11 cellular contexts compared by ENCODE assay signal in the genomic region with DNA sequence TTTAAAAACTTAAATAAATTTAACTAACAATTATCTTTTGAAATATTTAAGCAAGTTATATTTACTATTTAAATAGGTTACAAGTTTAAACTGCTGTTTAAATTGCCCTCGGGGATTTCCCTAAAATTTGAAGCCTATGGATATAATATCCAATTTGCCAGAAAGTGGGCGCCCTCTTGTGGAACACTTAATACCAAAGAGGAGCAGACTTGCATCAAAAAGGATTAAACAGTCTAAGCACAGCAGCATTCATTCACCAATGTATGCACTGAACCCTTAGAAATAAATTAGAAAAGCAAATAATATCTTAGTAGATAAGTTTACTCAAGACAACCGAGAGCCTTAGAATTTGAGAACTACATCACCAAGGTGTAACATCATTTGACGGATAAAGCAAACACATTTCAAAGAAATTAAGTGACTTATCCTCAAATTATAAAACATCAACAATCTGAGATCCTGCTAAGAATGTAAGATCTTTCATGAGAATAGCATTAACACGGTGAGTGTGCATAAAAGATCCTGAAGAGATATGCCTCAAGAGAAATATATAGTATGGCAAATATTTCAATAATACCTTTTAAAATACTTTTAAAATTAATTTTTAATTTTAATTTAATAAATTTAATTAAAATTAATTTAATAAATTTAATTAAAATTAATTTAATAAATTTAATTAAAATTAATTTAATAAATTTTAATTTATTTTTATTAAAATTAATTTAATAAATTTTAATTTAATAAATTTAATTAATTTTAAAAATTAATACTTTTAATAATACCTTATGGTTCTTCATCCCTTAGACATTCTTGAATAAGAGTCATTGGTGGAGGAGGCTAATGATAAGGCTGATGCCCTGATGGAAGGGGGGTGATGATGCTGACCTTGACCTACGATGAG. TPM values are rescaled to one million over a fixed set of nuclear protein-coding genes. Genes with fewer than 3 reads are reported as not detected.
DNase-seq lines count a peak whose midpoint lies in the region; ATAC-seq, FAIRE-seq and TF ChIP-seq lines count a peak whose summit lies in the region.
"Had no signal": no experiment of that assay in that cellular context is flagged by ENCODE, and none has a peak within 500 bp of the region (broad histone marks: within the 10 kb centered on the region; RNA-seq: fewer than 3 reads in every experiment).

No MANE protein-coding gene starts in this region.

- H3K79me2 ChIP-seq in H1 (ENCODE audit: control insufficient read depth in 1 of 2, insufficient read depth in 2 of 2, low read length in 2 of 2): no peaks in the 10 kb centered on the region

- no peak overlapping the region for H3K4me2 ChIP-seq in H1 (ENCODE audit: insufficient read depth in 1 of 2, low read depth in 2 of 2, low read length in 2 of 2)

- TF ChIP-seq POLR2A in Peyer's patch (IDR thresholded peaks at IDR 0.05) (no peak), H1 (IDR thresholded peaks at IDR 0.05; ENCODE audit: control extremely low read depth in 1 of 2, low read depth in 2 of 2, low read length in 2 of 2) (no peak)

- H2AK5ac ChIP-seq in H1 (ENCODE audit: low read depth, low read length): no peak overlapping the region

- WGBS in H1 (ENCODE audit: extremely low coverage in 1 of 2, insufficient coverage in 1 of 2, insufficient read length in 1 of 2, insufficient replicate concordance in 2 of 2, low coverage in 1 of 2, low lambda C conversion rate in 2 of 2, missing lambda C conversion rate in 1 of 2), 2 experiments: 41% methylated on average over 6 of the region's 6 CpGs; no CpG with 5 or more reads in 1 of the 2 experiments

- H3K27ac Mint-ChIP-seq in T-helper 17 cell: no peak overlapping the region
- H3K27ac Mint-ChIP-seq: activated naive CD8-positive, alpha-beta T cell treated with anti-CD3 and anti-CD28 coated beads, Interleukin-2, amount 10 ng/mL, durations not matched to agents 7 days and 5 days; CD4-positive, alpha-beta memory T cell; stimulated activated naive CD8-positive, alpha-beta T cell treated with anti-CD3 and anti-CD28 coated beads, Interleukin-15, Interleukin-2, amounts not matched to agents 100 ng/mL and 50 ng/mL, for 24 hours had no signal

- TF ChIP-seq RAD21 in H1 (IDR thresholded peaks at IDR 0.05 in 1 of 2, conservative IDR thresholded peaks at IDR 0.05 in 1 of 2; ENCODE audit: low read depth in 2 of 2, low read length in 2 of 2): peak; percentile 76 to 80

- no peak overlapping the region for H3K4me3 Mint-ChIP-seq in T-helper 17 cell
- H3K4me3 Mint-ChIP-seq: activated naive CD8-positive, alpha-beta T cell treated with anti-CD3 and anti-CD28 coated beads, Interleukin-2, amount 10 ng/mL, durations not matched to agents 7 days and 5 days; CD4-positive, alpha-beta memory T cell; stimulated activated naive CD8-positive, alpha-beta T cell treated with anti-CD3 and anti-CD28 coated beads, Interleukin-15, Interleukin-2, amounts not matched to agents 100 ng/mL and 50 ng/mL, for 24 hours had no signal

- H3K27me3 Mint-ChIP-seq in T-helper 17 cell: peaks cover 11% of the 10 kb centered on the region

- DNase-seq in SIG-M5 treated with dmso at 0.1 percent for 504 hours (lab: John Stamatoyannopoulos, UW; ENCODE audit: unreplicated experiment) (peak; percentile 70), SIG-M5 (lab: John Stamatoyannopoulos, UW) (no peak), Peyer's patch (peak in 2 of 3 donors; percentile 30 to 76), H1 (ENCODE audit: low read depth in 1 of 2, low spot score in 2 of 2) (no peak), mucosa of gallbladder (ENCODE audit: low spot score) (peak; percentile 58), T-helper 17 cell (no peak), coronary artery (ENCODE audit: low spot score) (no peak)
- DNase-seq: activated naive CD8-positive, alpha-beta T cell treated with anti-CD3 and anti-CD28 coated beads, Interleukin-2, amount 10 ng/mL, durations not matched to agents 7 days and 5 days had no signal

- no peaks in the 10 kb centered on the region for H3K79me1 ChIP-seq in H1 (ENCODE audit: low read depth, low read length)

- H3K36me3 Mint-ChIP-seq in T-helper 17 cell (ENCODE audit: low read depth): no peaks in the 10 kb centered on the region
- H3K36me3 Mint-ChIP-seq: activated naive CD8-positive, alpha-beta T cell treated with anti-CD3 and anti-CD28 coated beads, Interleukin-2, amount 10 ng/mL, durations not matched to agents 7 days and 5 days; CD4-positive, alpha-beta memory T cell had no signal

- H3K9ac ChIP-seq in H1 (replicated peaks in 1 of 4; ENCODE audit: extremely low read depth in 1 of 4, low read depth in 3 of 4, low read length in 3 of 4): no peak overlapping the region

- H2BK15ac ChIP-seq in H1 (ENCODE audit: low read length): no peak overlapping the region

- CTCF ChIA-PET in H1 (lab: Charles Lee; ENCODE audit: partially characterized antibody): interaction anchor here (0.8 to 0.9 kb wide), 2 partner anchors 21 to 210 kb away, joined by 3 read pairs; no protein-coding TSS in a partner anchor

- no peak overlapping the region for H2AFZ ChIP-seq in H1 (ENCODE audit: low read length)

- no peaks in the 10 kb centered on the region for H3K4me1 ChIP-seq in Peyer's patch
- H3K4me1 ChIP-seq in H1 (replicated peaks in 1 of 4; ENCODE audit: control insufficient read depth in 3 of 4, insufficient read depth in 4 of 4, low read length in 3 of 4): no peaks in the 10 kb centered on the region

- no peak overlapping the region for H3K4me3 ChIP-seq in Peyer's patch
- no peak overlapping the region for H3K4me3 ChIP-seq in H1 (ENCODE audit: extremely low read depth in 1 of 4, insufficient read depth in 2 of 4, low read depth in 3 of 4, low read length in 4 of 4)
- H3K4me3 ChIP-seq in coronary artery: no peak overlapping the region

- no peak for ATAC-seq in T-helper 17 cell

- no peaks in the 10 kb centered on the region for H3K23me2 ChIP-seq in H1 (ENCODE audit: low read depth, low read length)

- no peaks in the 10 kb centered on the region for H3K36me3 ChIP-seq in Peyer's patch
- no peaks in the 10 kb centered on the region for H3K36me3 ChIP-seq in H1 (ENCODE audit: control insufficient read depth in 2 of 4, insufficient read depth in 4 of 4, low read length in 3 of 4)

- H3K27me3 ChIP-seq in Peyer's patch (no peaks in the 10 kb centered on the region), H1 (replicated peaks in 1 of 4; ENCODE audit: control insufficient read depth in 3 of 4, extremely low read depth in 1 of 4, insufficient read depth in 3 of 4, low read length in 3 of 4) (no peaks in the 10 kb centered on the region)

- H3K4me1 Mint-ChIP-seq in T-helper 17 cell: peaks cover 4% of the 10 kb centered on the region
- H3K4me1 Mint-ChIP-seq: activated naive CD8-positive, alpha-beta T cell treated with anti-CD3 and anti-CD28 coated beads, Interleukin-2, amount 10 ng/mL, durations not matched to agents 7 days and 5 days; CD4-positive, alpha-beta memory T cell had no signal

- no peaks in the 10 kb centered on the region for H3K9me3 ChIP-seq in Peyer's patch
- H3K9me3 ChIP-seq in H1 (ENCODE audit: insufficient read depth in 2 of 2, low read depth in 1 of 2, low read length in 1 of 2): no peaks in the 10 kb centered on the region
- H3K9me3 ChIP-seq in T-helper 17 cell (ENCODE audit: control insufficient read depth, low read length, poor library complexity, severe bottlenecking): no peaks in the 10 kb centered on the region

- H4K91ac ChIP-seq in H1 (replicated peaks; ENCODE audit: insufficient read length, low read length): no peak overlapping the region

- H4K8ac ChIP-seq in H1 (ENCODE audit: extremely low read depth, insufficient read depth, low read length): no peak overlapping the region

- no peak overlapping the region for H3K14ac ChIP-seq in H1 (ENCODE audit: insufficient read length)

- no peak overlapping the region for H3K56ac ChIP-seq in H1 (replicated peaks; ENCODE audit: insufficient read length, low read depth, low read length)

- no peak for FAIRE-seq in H1 (lab: Jason Lieb, UNC)

- H3K27ac ChIP-seq in Peyer's patch (no peak overlapping the region), H1 (ENCODE audit: low read depth, low read length) (no peak overlapping the region), coronary artery (no peak overlapping the region)

- TF ChIP-seq CTCF in LNCAP (IDR thresholded peaks at IDR 0.05): peak; percentile 74
- TF ChIP-seq CTCF in Peyer's patch (IDR thresholded peaks at IDR 0.05): peak in 4 of 6 experiments; percentile 53 to 71 (median 69)
- peak in 2 of 3 experiments; percentile 59 to 71; a peak in 3 of 4 replicates for TF ChIP-seq CTCF in H1 (IDR thresholded peaks at IDR 0.05; ENCODE audit: control extremely low read depth in 1 of 3, insufficient read depth in 1 of 3, low read depth in 1 of 3, low read length in 3 of 3)
- TF ChIP-seq CTCF in coronary artery (IDR thresholded peaks at IDR 0.05): no peak

- H3K23ac ChIP-seq in H1 (ENCODE audit: insufficient read length): no peak overlapping the region

- H4K5ac ChIP-seq in H1 (ENCODE audit: insufficient read length, low read depth, low read length): no peak overlapping the region

- H3K4ac ChIP-seq in H1 (replicated peaks; ENCODE audit: insufficient read length, low read depth, low read length): no peak overlapping the region

- POLR2A ChIA-PET in H1 (lab: Charles Lee; ENCODE audit: partially characterized antibody): no interaction called here

- no peaks in the 10 kb centered on the region for H4K20me1 ChIP-seq in H1 (replicated peaks in 1 of 2; ENCODE audit: control insufficient read depth in 1 of 2, insufficient read depth in 2 of 2, low read length in 2 of 2)

- no peak overlapping the region for H2BK12ac ChIP-seq in H1 (ENCODE audit: low read depth, low read length)

- no peak overlapping the region for H3K18ac ChIP-seq in H1 (ENCODE audit: extremely low read depth, low read length)

- no peak overlapping the region for H2BK120ac ChIP-seq in H1 (replicated peaks; ENCODE audit: low read depth, low read length)

- H2BK20ac ChIP-seq in H1 (ENCODE audit: low read length): no peak overlapping the region

- TF ChIP-seq EP300 in H1 (IDR thresholded peaks at IDR 0.05; ENCODE audit: borderline replicate concordance in 1 of 2, low read depth in 2 of 2, low read length in 2 of 2): no peak

- H2BK5ac ChIP-seq in H1 (ENCODE audit: low read depth, low read length): no peak overlapping the region

RNA-seq across cellular contexts. Expression of a gene that starts 11.5 kb away (rescaled TPM):
- total RNA-seq in Peyer's patch: 1,000 to 10,000 TPM in 1 of 4 donors, 100 to 1,000 TPM in 2, 10 to 100 TPM in 1; 16.5 to 2,426 (median 830) TPM
- not detected in 2 replicates for total RNA-seq in H1 (2021; fragmentation: NEBNext Ultra II Directional; extraction: Animal tissue kit (Norgen Biotek cat#: 25700))
- polyA plus RNA-seq in H1 (2011; rRNA removed): 0.03 and 0.06 TPM in 2 replicates
- polyA plus RNA-seq in H1 (2011; cell fraction: cytosol; rRNA removed): 0.04 TPM
- 0.11 TPM for polyA plus RNA-seq in H1 (2011; cell fraction: nucleus; rRNA removed)
- not detected in 4 replicates for polyA plus RNA-seq in H1 (2012, experiment 1 of 2)
- not detected for polyA plus RNA-seq in H1 (2012, experiment 2 of 2)
- not detected for polyA plus RNA-seq in H1 (2013, experiment 1 of 2)
- 0.02 TPM for polyA plus RNA-seq in H1 (2013, experiment 2 of 2)
- not detected in 2 replicates for polyA minus RNA-seq in H1 (2011; rRNA and poly(A)+ RNA removed)
- not detected for polyA minus RNA-seq in H1 (2011; cell fraction: cytosol; rRNA and poly(A)+ RNA removed)
- polyA minus RNA-seq in H1 (2011; cell fraction: nucleus; rRNA and poly(A)+ RNA removed): not detected
- total RNA-seq in mucosa of gallbladder: not detected
- total RNA-seq in T-helper 17 cell: not detected
- total RNA-seq: activated naive CD8-positive, alpha-beta T cell treated with anti-CD3 and anti-CD28 coated beads, Interleukin-2, amount 10 ng/mL, durations not matched to agents 7 days and 5 days; CD4-positive, alpha-beta memory T cell had no signal
- polyA plus RNA-seq: CD4-positive, alpha-beta memory T cell had no signal

RNA-seq across cellular contexts. Expression of a gene that starts 35.0 kb away (rescaled TPM):
- total RNA-seq in Peyer's patch: not detected
- total RNA-seq in H1 (2021; fragmentation: NEBNext Ultra II Directional; extraction: Animal tissue kit (Norgen Biotek cat#: 25700)): not detected in 2 replicates
- 0.05 TPM in 1 of 2 replicates, not detected in the other for polyA plus RNA-seq in H1 (2011; rRNA removed)
- polyA plus RNA-seq in H1 (2011; cell fraction: cytosol; rRNA removed): not detected
- polyA plus RNA-seq in H1 (2011; cell fraction: nucleus; rRNA removed): not detected
- not detected in 4 replicates for polyA plus RNA-seq in H1 (2012, experiment 1 of 2)
- not detected for polyA plus RNA-seq in H1 (2012, experiment 2 of 2)
- polyA plus RNA-seq in H1 (2013, experiment 1 of 2): not detected
- not detected for polyA plus RNA-seq in H1 (2013, experiment 2 of 2)
- polyA minus RNA-seq in H1 (2011; rRNA and poly(A)+ RNA removed): not detected in 2 replicates
- polyA minus RNA-seq in H1 (2011; cell fraction: cytosol; rRNA and poly(A)+ RNA removed): not detected
- not detected for polyA minus RNA-seq in H1 (2011; cell fraction: nucleus; rRNA and poly(A)+ RNA removed)
- total RNA-seq in mucosa of gallbladder: not detected
- not detected for total RNA-seq in T-helper 17 cell
- total RNA-seq: activated naive CD8-positive, alpha-beta T cell treated with anti-CD3 and anti-CD28 coated beads, Interleukin-2, amount 10 ng/mL, durations not matched to agents 7 days and 5 days; CD4-positive, alpha-beta memory T cell had no signal
- polyA plus RNA-seq: CD4-positive, alpha-beta memory T cell had no signal

RNA-seq across cellular contexts. Expression of a gene that starts 46.6 kb away (rescaled TPM):
- total RNA-seq in Peyer's patch: 1 to 10 TPM in 1 of 4 donors, under 1 TPM in 3; 0.53 to 3.3 (median 0.73) TPM
- total RNA-seq in H1 (2021; fragmentation: NEBNext Ultra II Directional; extraction: Animal tissue kit (Norgen Biotek cat#: 25700)): 1.5 and 1.9 TPM in 2 replicates
- 1.3 and 2.2 TPM in 2 replicates for polyA plus RNA-seq in H1 (2011; rRNA removed)
- 2.2 TPM for polyA plus RNA-seq in H1 (2011; cell fraction: cytosol; rRNA removed)
- 1.0 TPM for polyA plus RNA-seq in H1 (2011; cell fraction: nucleus; rRNA removed)
- polyA plus RNA-seq in H1 (2012, experiment 1 of 2): 1.9 to 3.2 TPM (median 2.6 TPM) in 4 replicates
- polyA plus RNA-seq in H1 (2012, experiment 2 of 2): 0.68 TPM
- polyA plus RNA-seq in H1 (2013, experiment 1 of 2): 3.5 TPM
- 4.2 TPM for polyA plus RNA-seq in H1 (2013, experiment 2 of 2)
- 1.7 and 3.3 TPM in 2 replicates for polyA minus RNA-seq in H1 (2011; rRNA and poly(A)+ RNA removed)
- polyA minus RNA-seq in H1 (2011; cell fraction: cytosol; rRNA and poly(A)+ RNA removed): 2.0 TPM
- polyA minus RNA-seq in H1 (2011; cell fraction: nucleus; rRNA and poly(A)+ RNA removed): 1.9 TPM
- total RNA-seq in mucosa of gallbladder: 1.8 TPM
- total RNA-seq in T-helper 17 cell: under 1 TPM in 1 of 2 donors, not detected in 1; 0.20 TPM
- polyA plus RNA-seq: CD4-positive, alpha-beta memory T cell had no signal

Comparison
In these comparisons a context has a peak if more than half of its experiments do, and no peak if none do; other contexts are left out.
1. DNase-seq: peak in SIG-M5 treated with dmso at 0.1 percent for 504 hours (single experiment), Peyer's patch (2 of 3) and mucosa of gallbladder (single experiment); none in SIG-M5 (single experiment), H1 (0 of 2), T-helper 17 cell (0 of 3) and coronary artery (single experiment).
2. RNA of a gene that starts 11.5 kb away (total RNA-seq): 16.5 to 2,426 TPM in Peyer's patch; not detected in mucosa of gallbladder (single experiment), not detected in H1 and not detected in T-helper 17 cell; every median in the first group is over 10 times any median in the second.